30 cellular contexts compared by ENCODE assay signal in the genomic region with DNA sequence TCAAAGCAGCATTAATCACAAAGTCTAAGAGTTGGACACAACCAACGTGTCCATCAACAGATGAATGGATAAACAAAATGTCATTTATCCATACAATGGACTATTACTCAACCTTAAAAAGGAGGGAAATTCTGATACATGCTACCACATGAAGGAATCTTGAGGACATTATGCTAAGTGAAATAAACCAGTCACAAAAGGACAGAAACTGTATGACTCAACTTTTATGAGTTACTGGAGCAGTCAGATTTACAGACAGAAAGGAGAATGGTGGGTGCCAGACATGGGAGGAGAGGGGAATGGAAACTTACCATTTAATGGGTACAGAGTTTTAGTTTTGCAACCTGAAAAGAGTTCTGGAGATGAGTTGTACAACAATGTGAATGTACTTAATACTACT. TPM values are rescaled to one million over a fixed set of nuclear protein-coding genes. Genes with fewer than 3 reads are reported as not detected.
DNase-seq lines count a peak whose midpoint lies in the region; ATAC-seq and TF ChIP-seq lines count a peak whose summit lies in the region.
"Had no signal": no experiment of that assay in that cellular context is flagged by ENCODE, and none has a peak within 500 bp of the region (broad histone marks: within the 10 kb centered on the region; RNA-seq: fewer than 3 reads in every experiment).

No MANE protein-coding gene starts in this region.

- no peak for DNase-seq in activated CD4-positive, CD25-positive, alpha-beta regulatory T cell (lab: John Stamatoyannopoulos, UW)
- no peak for DNase-seq in activated naive CD8-positive, alpha-beta T cell treated with anti-CD3 and anti-CD28 coated beads, Interleukin-2, amount 50 U/mL, for 24 hours
- no peak for DNase-seq in activated naive CD8-positive, alpha-beta T cell treated with anti-CD3 and anti-CD28 coated beads for 36 hours
- DNase-seq in epithelial cell of esophagus (ENCODE audit: low read depth): peak; percentile 49
- no peak for DNase-seq in right lobe of liver
- DNase-seq: 8988T; activated CD4-positive, alpha-beta T cell treated with anti-CD3 and anti-CD28 coated beads, Interleukin-2, amount 50 U/mL, for 1 hour; activated CD8-positive, alpha-beta memory T cell treated with anti-CD3 and anti-CD28 coated beads, Interleukin-2, amount 50 U/mL, for 48 hours; activated naive CD8-positive, alpha-beta T cell treated with anti-CD3 and anti-CD28 coated beads, Interleukin-2, amount 10 ng/mL, durations not matched to agents 7 days and 5 days; caudate nucleus; DMS79; H9; NCI-H1105; NCI-H2029 treated with DMSO at 0.1 percent for 48 hours; NCI-H526 treated with DMSO at 0.1 percent for 48 hours; SJCRH30; stimulated activated CD4-positive, alpha-beta T cell treated with anti-CD3 and anti-CD28 coated beads, Interleukin-4, amount 100 ng/mL, for 1 hour; stimulated activated naive B cell treated with anti-CD40 and anti-IgM and Interleukin-4, amounts not matched to agents 10 μg/mL and 1 μg/mL and 100 μg/mL, for 72 hours; T-helper 1 cell; uterus had no signal

- peaks cover 0 to 31% (median 12%) of the 10 kb centered on the region in 4 donors for H3K36me3 ChIP-seq in right lobe of liver
- H3K36me3 ChIP-seq: esophagus muscularis mucosa, SJCRH30, spleen, uterus had no signal

- no peaks in the 10 kb centered on the region for H3K4me1 ChIP-seq in right lobe of liver
- H3K4me1 ChIP-seq: esophagus muscularis mucosa, parathyroid adenoma, SJCRH30, spleen, uterus had no signal

- no peak overlapping the region for H3K27ac ChIP-seq in right lobe of liver
- H3K27ac ChIP-seq: esophagus muscularis mucosa, parathyroid adenoma, SJCRH30, spleen, uterus had no signal

- H3K9me3 Mint-ChIP-seq in activated naive CD8-positive, alpha-beta T cell treated with anti-CD3 and anti-CD28 coated beads, Interleukin-2, amount 50 U/mL, for 24 hours: peaks cover 6% of the 10 kb centered on the region
- no peaks in the 10 kb centered on the region for H3K9me3 Mint-ChIP-seq in activated naive CD8-positive, alpha-beta T cell treated with anti-CD3 and anti-CD28 coated beads for 36 hours
- no peaks in the 10 kb centered on the region for H3K9me3 Mint-ChIP-seq in stimulated activated naive CD8-positive, alpha-beta T cell treated with anti-CD3 and anti-CD28 coated beads, Interleukin-15, Interleukin-2, amounts not matched to agents 100 ng/mL and 50 ng/mL, for 24 hours

- intact Hi-C loops in right lobe of liver (cut with DNase I): no loop called here

- H3K27me3 ChIP-seq in right lobe of liver: no peaks in the 10 kb centered on the region
- H3K27me3 ChIP-seq: SJCRH30, uterus had no signal

- no peaks in the 10 kb centered on the region for H3K36me3 Mint-ChIP-seq in activated naive CD8-positive, alpha-beta T cell treated with anti-CD3 and anti-CD28 coated beads, Interleukin-2, amount 50 U/mL, for 24 hours (ENCODE audit: low read depth)
- peaks cover 3% of the 10 kb centered on the region for H3K36me3 Mint-ChIP-seq in activated naive CD8-positive, alpha-beta T cell treated with anti-CD3 and anti-CD28 coated beads for 36 hours
- H3K36me3 Mint-ChIP-seq in stimulated activated naive CD8-positive, alpha-beta T cell treated with anti-CD3 and anti-CD28 coated beads, Interleukin-15, Interleukin-2, amounts not matched to agents 100 ng/mL and 50 ng/mL, for 24 hours (ENCODE audit: low read depth): no peaks in the 10 kb centered on the region
- H3K36me3 Mint-ChIP-seq: activated naive CD8-positive, alpha-beta T cell treated with anti-CD3 and anti-CD28 coated beads, Interleukin-2, amount 10 ng/mL, durations not matched to agents 7 days and 5 days; CD14-positive monocyte; stimulated activated naive B cell treated with anti-CD40 and anti-IgM and Interleukin-4, amounts not matched to agents 10 μg/mL and 1 μg/mL and 100 μg/mL, for 72 hours had no signal

- peak; percentile 46 to 63 for ATAC-seq in activated CD4-positive, CD25-positive, alpha-beta regulatory T cell treated with anti-CD3 and anti-CD28 coated beads, Interleukin-2, amount 50 U/mL, for 24 hours
- ATAC-seq in activated naive CD8-positive, alpha-beta T cell treated with anti-CD3 and anti-CD28 coated beads, Interleukin-2, amount 50 U/mL, for 24 hours: peak; percentile 55
- ATAC-seq in right lobe of liver (no peak), GM19455 (IDR thresholded peaks at IDR 0.05; ENCODE audit: unreplicated experiment) (no peak)

- H3K27me3 Mint-ChIP-seq in activated naive CD8-positive, alpha-beta T cell treated with anti-CD3 and anti-CD28 coated beads, Interleukin-2, amount 50 U/mL, for 24 hours: peaks cover 16% of the 10 kb centered on the region
- peaks cover 21% of the 10 kb centered on the region for H3K27me3 Mint-ChIP-seq in activated naive CD8-positive, alpha-beta T cell treated with anti-CD3 and anti-CD28 coated beads for 36 hours
- peaks cover 17% of the 10 kb centered on the region for H3K27me3 Mint-ChIP-seq in stimulated activated naive CD8-positive, alpha-beta T cell treated with anti-CD3 and anti-CD28 coated beads, Interleukin-15, Interleukin-2, amounts not matched to agents 100 ng/mL and 50 ng/mL, for 24 hours

- whole genome bisulfite sequencing in right lobe of liver (ENCODE audit: insufficient coverage, low coverage, low lambda C conversion rate, missing lambda C conversion rate): 100% methylated on average over 1 of the region's 1 CpG

- TF ChIP-seq CTCF in epithelial cell of esophagus (IDR thresholded peaks at IDR 0.05; ENCODE audit: insufficient read depth, low read depth, low read length, missing control alignments) (no peak), right lobe of liver (IDR thresholded peaks at IDR 0.05) (no peak)

- H3K27ac Mint-ChIP-seq in activated naive CD8-positive, alpha-beta T cell treated with anti-CD3 and anti-CD28 coated beads, Interleukin-2, amount 50 U/mL, for 24 hours: peak overlapping the region; percentile 46
- no peak overlapping the region for H3K27ac Mint-ChIP-seq in activated naive CD8-positive, alpha-beta T cell treated with anti-CD3 and anti-CD28 coated beads for 36 hours
- H3K27ac Mint-ChIP-seq in stimulated activated naive CD8-positive, alpha-beta T cell treated with anti-CD3 and anti-CD28 coated beads, Interleukin-15, Interleukin-2, amounts not matched to agents 100 ng/mL and 50 ng/mL, for 24 hours: peak overlapping the region; percentile 23
- H3K27ac Mint-ChIP-seq: activated naive CD8-positive, alpha-beta T cell treated with anti-CD3 and anti-CD28 coated beads, Interleukin-2, amount 10 ng/mL, durations not matched to agents 7 days and 5 days; CD14-positive monocyte; H9; IgD-negative memory B cell; memory B cell; stimulated activated naive B cell treated with anti-CD40 and anti-IgM and Interleukin-4, amounts not matched to agents 10 μg/mL and 1 μg/mL and 100 μg/mL, for 72 hours had no signal

- peak overlapping the region; percentile 1 for H3K4me3 Mint-ChIP-seq in activated naive CD8-positive, alpha-beta T cell treated with anti-CD3 and anti-CD28 coated beads, Interleukin-2, amount 50 U/mL, for 24 hours
- H3K4me3 Mint-ChIP-seq in activated naive CD8-positive, alpha-beta T cell treated with anti-CD3 and anti-CD28 coated beads for 36 hours: no peak overlapping the region
- peak overlapping the region; percentile 2 for H3K4me3 Mint-ChIP-seq in stimulated activated naive CD8-positive, alpha-beta T cell treated with anti-CD3 and anti-CD28 coated beads, Interleukin-15, Interleukin-2, amounts not matched to agents 100 ng/mL and 50 ng/mL, for 24 hours
- H3K4me3 Mint-ChIP-seq: activated naive CD8-positive, alpha-beta T cell treated with anti-CD3 and anti-CD28 coated beads, Interleukin-2, amount 10 ng/mL, durations not matched to agents 7 days and 5 days; CD14-positive monocyte; H9; IgD-negative memory B cell; memory B cell; neural crest cell; stimulated activated naive B cell treated with anti-CD40 and anti-IgM and Interleukin-4, amounts not matched to agents 10 μg/mL and 1 μg/mL and 100 μg/mL, for 72 hours had no signal

- H3K4me3 ChIP-seq in epithelial cell of esophagus (ENCODE audit: low read length) (no peak overlapping the region), right lobe of liver (no peak overlapping the region)
- H3K4me3 ChIP-seq: esophagus muscularis mucosa, SJCRH30, spleen, uterus had no signal

- TF ChIP-seq POLR2A in right lobe of liver (IDR thresholded peaks at IDR 0.05): no peak

- H3K4me1 Mint-ChIP-seq in activated naive CD8-positive, alpha-beta T cell treated with anti-CD3 and anti-CD28 coated beads, Interleukin-2, amount 50 U/mL, for 24 hours: peaks cover 50% of the 10 kb centered on the region
- H3K4me1 Mint-ChIP-seq in activated naive CD8-positive, alpha-beta T cell treated with anti-CD3 and anti-CD28 coated beads for 36 hours: peaks cover 20% of the 10 kb centered on the region
- H3K4me1 Mint-ChIP-seq in stimulated activated naive CD8-positive, alpha-beta T cell treated with anti-CD3 and anti-CD28 coated beads, Interleukin-15, Interleukin-2, amounts not matched to agents 100 ng/mL and 50 ng/mL, for 24 hours (ENCODE audit: low read depth): peaks cover 47% of the 10 kb centered on the region
- H3K4me1 Mint-ChIP-seq: activated naive CD8-positive, alpha-beta T cell treated with anti-CD3 and anti-CD28 coated beads, Interleukin-2, amount 10 ng/mL, durations not matched to agents 7 days and 5 days; CD14-positive monocyte had no signal

- no peaks in the 10 kb centered on the region for H3K9me3 ChIP-seq in right lobe of liver
- H3K9me3 ChIP-seq: SJCRH30, spleen, uterus had no signal

RNA-seq across cellular contexts. Expression of a gene that starts 43.0 kb away (rescaled TPM):
- 100 to 1,000 TPM in 1 of 2 experiments, 10 to 100 TPM in 1; 99.4 to 103 TPM for total RNA-seq in activated naive CD8-positive, alpha-beta T cell treated with anti-CD3 and anti-CD28 coated beads for 36 hours
- 10 to 100 TPM; 49.1 to 74.7 (median 64.4) TPM for total RNA-seq in right lobe of liver

Comparison
In these comparisons a context has a peak if more than half of its experiments do, and no peak if none do; other contexts are left out.
1. ATAC-seq: peak in activated CD4-positive, CD25-positive, alpha-beta regulatory T cell treated with anti-CD3 and anti-CD28 coated beads, Interleukin-2, amount 50 U/mL, for 24 hours (2 of 2) and activated naive CD8-positive, alpha-beta T cell treated with anti-CD3 and anti-CD28 coated beads, Interleukin-2, amount 50 U/mL, for 24 hours (single experiment); none in right lobe of liver (0 of 4) and GM19455 (single experiment).